1 cellular context compared by ENCODE assay signal in the genomic region with DNA sequence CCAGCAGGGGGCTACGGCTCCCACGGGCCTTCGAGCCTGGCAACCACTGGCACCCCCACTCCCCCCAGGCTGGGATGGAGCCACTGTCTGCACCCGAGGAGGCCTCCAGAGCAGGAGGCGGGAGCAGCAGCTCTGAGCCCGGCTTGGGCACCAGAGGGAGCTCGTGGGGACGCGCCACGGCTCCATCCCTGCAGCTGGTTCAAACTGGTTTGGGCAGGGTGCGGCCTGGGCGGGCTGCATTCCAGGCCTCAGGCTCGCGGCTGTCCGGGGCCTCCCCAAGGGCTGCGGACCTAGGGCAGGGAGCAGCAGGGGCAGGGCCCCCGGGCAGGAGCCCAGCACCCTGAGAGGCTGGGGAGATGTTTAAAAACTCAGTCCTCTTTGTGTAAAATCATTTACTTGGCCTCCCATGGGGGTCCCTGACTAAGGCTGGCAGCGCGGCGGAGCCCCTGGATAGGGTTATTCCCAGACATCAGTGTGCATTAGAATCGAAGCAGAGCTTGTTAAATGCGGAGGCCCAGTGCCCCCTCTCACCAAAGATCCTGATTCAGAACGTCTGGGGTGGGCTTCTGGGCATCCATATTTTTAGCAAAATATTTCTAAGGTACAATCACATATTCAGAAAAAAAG.
TF ChIP-seq lines count a peak whose summit lies in the region.

No MANE protein-coding gene starts in this region.

TF ChIP-seq in K562, 482 proteins besides CTCF, POLR2A, EP300 and RAD21 (continued from another document and continues in another):
- TF ChIP-seq, protein P1, sequence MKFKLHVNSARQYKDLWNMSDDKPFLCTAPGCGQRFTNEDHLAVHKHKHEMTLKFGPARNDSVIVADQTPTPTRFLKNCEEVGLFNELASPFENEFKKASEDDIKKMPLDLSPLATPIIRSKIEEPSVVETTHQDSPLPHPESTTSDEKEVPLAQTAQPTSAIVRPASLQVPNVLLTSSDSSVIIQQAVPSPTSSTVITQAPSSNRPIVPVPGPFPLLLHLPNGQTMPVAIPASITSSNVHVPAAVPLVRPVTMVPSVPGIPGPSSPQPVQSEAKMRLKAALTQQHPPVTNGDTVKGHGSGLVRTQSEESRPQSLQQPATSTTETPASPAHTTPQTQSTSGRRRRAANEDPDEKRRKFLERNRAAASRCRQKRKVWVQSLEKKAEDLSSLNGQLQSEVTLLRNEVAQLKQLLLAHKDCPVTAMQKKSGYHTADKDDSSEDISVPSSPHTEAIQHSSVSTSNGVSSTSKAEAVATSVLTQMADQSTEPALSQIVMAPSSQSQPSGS (CRISPR knock-in tag; IDR thresholded peaks at IDR 0.05), result no peak
- TF ChIP-seq ZNF436 (CRISPR knock-in tag; IDR thresholded peaks at IDR 0.05), result no peak
- peak; percentile 82; the same call in 1 of the 2 replicates for TF ChIP-seq NR4A1 (CRISPR knock-in tag; IDR thresholded peaks at IDR 0.05)
- TF ChIP-seq NR4A1 (tag; IDR thresholded peaks at IDR 0.05), result peak; percentile 93
- TF ChIP-seq, protein P2, sequence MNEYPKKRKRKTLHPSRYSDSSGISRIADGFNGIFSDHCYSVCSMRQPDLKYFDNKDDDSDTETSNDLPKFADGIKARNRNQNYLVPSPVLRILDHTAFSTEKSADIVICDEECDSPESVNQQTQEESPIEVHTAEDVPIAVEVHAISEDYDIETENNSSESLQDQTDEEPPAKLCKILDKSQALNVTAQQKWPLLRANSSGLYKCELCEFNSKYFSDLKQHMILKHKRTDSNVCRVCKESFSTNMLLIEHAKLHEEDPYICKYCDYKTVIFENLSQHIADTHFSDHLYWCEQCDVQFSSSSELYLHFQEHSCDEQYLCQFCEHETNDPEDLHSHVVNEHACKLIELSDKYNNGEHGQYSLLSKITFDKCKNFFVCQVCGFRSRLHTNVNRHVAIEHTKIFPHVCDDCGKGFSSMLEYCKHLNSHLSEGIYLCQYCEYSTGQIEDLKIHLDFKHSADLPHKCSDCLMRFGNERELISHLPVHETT (CRISPR knock-in tag; conservative IDR thresholded peaks at IDR 0.05 in 1 of 2, IDR thresholded peaks at IDR 0.05 in 1 of 2), result peak in 1 of 2 experiments; percentile 73; a peak in 2 of 4 replicates
- TF ChIP-seq, protein P3, sequence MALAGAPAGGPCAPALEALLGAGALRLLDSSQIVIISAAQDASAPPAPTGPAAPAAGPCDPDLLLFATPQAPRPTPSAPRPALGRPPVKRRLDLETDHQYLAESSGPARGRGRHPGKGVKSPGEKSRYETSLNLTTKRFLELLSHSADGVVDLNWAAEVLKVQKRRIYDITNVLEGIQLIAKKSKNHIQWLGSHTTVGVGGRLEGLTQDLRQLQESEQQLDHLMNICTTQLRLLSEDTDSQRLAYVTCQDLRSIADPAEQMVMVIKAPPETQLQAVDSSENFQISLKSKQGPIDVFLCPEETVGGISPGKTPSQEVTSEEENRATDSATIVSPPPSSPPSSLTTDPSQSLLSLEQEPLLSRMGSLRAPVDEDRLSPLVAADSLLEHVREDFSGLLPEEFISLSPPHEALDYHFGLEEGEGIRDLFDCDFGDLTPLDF (CRISPR knock-in tag; IDR thresholded peaks at IDR 0.05), result peak; percentile 87
- TF ChIP-seq XRCC3 (IDR thresholded peaks at IDR 0.05), result no peak
- TF ChIP-seq U2AF1 (optimal IDR thresholded peaks at IDR 0.05; ENCODE audit: low read depth, low read length), result no peak
- TF ChIP-seq, protein P4, sequence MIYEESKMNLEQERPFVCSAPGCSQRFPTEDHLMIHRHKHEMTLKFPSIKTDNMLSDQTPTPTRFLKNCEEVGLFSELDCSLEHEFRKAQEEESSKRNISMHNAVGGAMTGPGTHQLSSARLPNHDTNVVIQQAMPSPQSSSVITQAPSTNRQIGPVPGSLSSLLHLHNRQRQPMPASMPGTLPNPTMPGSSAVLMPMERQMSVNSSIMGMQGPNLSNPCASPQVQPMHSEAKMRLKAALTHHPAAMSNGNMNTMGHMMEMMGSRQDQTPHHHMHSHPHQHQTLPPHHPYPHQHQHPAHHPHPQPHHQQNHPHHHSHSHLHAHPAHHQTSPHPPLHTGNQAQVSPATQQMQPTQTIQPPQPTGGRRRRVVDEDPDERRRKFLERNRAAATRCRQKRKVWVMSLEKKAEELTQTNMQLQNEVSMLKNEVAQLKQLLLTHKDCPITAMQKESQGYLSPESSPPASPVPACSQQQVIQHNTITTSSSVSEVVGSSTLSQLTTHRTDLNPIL (CRISPR knock-in tag; IDR thresholded peaks at IDR 0.05), result no peak
- TF ChIP-seq SAP30 (IDR thresholded peaks at IDR 0.05; ENCODE audit: borderline replicate concordance, insufficient read depth, low read depth, low read length, poor library complexity, severe bottlenecking), result no peak
- no peak for TF ChIP-seq HDGF (IDR thresholded peaks at IDR 0.05)
- TF ChIP-seq ETS2 (tag; IDR thresholded peaks at IDR 0.05; ENCODE audit: borderline replicate concordance, poor library complexity, severe bottlenecking), result no peak
- no peak for TF ChIP-seq SRSF9 (IDR thresholded peaks at IDR 0.05; ENCODE audit: borderline replicate concordance, low read depth, low read length)
- no peak for TF ChIP-seq NUFIP1 (IDR thresholded peaks at IDR 0.05; ENCODE audit: partially characterized antibody)
- no peak for TF ChIP-seq MTA1 (IDR thresholded peaks at IDR 0.05; ENCODE audit: borderline replicate concordance)
- no peak for TF ChIP-seq DNMT1 (IDR thresholded peaks at IDR 0.05)
- no peak for TF ChIP-seq TCF7 (IDR thresholded peaks at IDR 0.05; ENCODE audit: borderline replicate concordance)
- no peak for TF ChIP-seq ZNF12 (CRISPR knock-in tag; IDR thresholded peaks at IDR 0.05)
- no peak for TF ChIP-seq FOS (IDR thresholded peaks at IDR 0.05; ENCODE audit: extremely low read depth, insufficient read length)
- TF ChIP-seq ZKSCAN8 (CRISPR knock-in tag; IDR thresholded peaks at IDR 0.05), result peak; percentile 63; the same call in 1 of the 2 replicates
- no peak for TF ChIP-seq ZNF778 (CRISPR knock-in tag; IDR thresholded peaks at IDR 0.05)
- TF ChIP-seq, protein P5, sequence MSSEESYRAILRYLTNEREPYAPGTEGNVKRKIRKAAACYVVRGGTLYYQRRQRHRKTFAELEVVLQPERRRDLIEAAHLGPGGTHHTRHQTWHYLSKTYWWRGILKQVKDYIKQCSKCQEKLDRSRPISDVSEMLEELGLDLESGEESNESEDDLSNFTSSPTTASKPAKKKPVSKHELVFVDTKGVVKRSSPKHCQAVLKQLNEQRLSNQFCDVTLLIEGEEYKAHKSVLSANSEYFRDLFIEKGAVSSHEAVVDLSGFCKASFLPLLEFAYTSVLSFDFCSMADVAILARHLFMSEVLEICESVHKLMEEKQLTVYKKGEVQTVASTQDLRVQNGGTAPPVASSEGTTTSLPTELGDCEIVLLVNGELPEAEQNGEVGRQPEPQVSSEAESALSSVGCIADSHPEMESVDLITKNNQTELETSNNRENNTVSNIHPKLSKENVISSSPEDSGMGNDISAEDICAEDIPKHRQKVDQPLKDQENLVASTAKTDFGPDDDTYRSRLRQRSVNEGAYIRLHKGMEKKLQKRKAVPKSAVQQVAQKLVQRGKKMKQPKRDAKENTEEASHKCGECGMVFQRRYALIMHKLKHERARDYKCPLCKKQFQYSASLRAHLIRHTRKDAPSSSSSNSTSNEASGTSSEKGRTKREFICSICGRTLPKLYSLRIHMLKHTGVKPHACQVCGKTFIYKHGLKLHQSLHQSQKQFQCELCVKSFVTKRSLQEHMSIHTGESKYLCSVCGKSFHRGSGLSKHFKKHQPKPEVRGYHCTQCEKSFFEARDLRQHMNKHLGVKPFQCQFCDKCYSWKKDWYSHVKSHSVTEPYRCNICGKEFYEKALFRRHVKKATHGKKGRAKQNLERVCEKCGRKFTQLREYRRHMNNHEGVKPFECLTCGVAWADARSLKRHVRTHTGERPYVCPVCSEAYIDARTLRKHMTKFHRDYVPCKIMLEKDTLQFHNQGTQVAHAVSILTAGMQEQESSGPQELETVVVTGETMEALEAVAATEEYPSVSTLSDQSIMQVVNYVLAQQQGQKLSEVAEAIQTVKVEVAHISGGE (CRISPR knock-in tag; IDR thresholded peaks at IDR 0.05), result peak; percentile 8 to 81 (median 45); a peak in 3 of 6 replicates
- peak; percentile 57; the same call in 1 of the 2 replicates for TF ChIP-seq ESRRA (IDR thresholded peaks at IDR 0.05; ENCODE audit: borderline replicate concordance, low read depth)
- no peak for TF ChIP-seq SMAD2 (IDR thresholded peaks at IDR 0.05; ENCODE audit: low read depth, low read length)
- TF ChIP-seq CBX1 (IDR thresholded peaks at IDR 0.05; ENCODE audit: low read depth), result peak; percentile 96
- no peak for TF ChIP-seq ZNF347 (CRISPR knock-in tag; IDR thresholded peaks at IDR 0.05; ENCODE audit: low read depth)
- no peak for TF ChIP-seq ZNF174 (CRISPR knock-in tag; IDR thresholded peaks at IDR 0.05)
- TF ChIP-seq, protein P6, sequence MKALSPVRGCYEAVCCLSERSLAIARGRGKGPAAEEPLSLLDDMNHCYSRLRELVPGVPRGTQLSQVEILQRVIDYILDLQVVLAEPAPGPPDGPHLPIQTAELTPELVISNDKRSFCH (CRISPR knock-in tag; IDR thresholded peaks at IDR 0.05), result no peak
- TF ChIP-seq, protein P6 (tag; IDR thresholded peaks at IDR 0.05), result peak; percentile 85
- TF ChIP-seq, protein P7, sequence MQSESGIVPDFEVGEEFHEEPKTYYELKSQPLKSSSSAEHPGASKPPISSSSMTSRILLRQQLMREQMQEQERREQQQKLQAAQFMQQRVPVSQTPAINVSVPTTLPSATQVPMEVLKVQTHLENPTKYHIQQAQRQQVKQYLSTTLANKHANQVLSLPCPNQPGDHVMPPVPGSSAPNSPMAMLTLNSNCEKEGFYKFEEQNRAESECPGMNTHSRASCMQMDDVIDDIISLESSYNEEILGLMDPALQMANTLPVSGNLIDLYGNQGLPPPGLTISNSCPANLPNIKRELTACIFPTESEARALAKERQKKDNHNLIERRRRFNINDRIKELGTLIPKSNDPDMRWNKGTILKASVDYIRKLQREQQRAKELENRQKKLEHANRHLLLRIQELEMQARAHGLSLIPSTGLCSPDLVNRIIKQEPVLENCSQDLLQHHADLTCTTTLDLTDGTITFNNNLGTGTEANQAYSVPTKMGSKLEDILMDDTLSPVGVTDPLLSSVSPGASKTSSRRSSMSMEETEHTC (IDR thresholded peaks at IDR 0.05), result no peak
- TF ChIP-seq LARP7 (IDR thresholded peaks at IDR 0.05), result no peak
- TF ChIP-seq STAT5A (IDR thresholded peaks at IDR 0.05; ENCODE audit: borderline replicate concordance, low read length), result no peak
- TF ChIP-seq, protein P8, sequence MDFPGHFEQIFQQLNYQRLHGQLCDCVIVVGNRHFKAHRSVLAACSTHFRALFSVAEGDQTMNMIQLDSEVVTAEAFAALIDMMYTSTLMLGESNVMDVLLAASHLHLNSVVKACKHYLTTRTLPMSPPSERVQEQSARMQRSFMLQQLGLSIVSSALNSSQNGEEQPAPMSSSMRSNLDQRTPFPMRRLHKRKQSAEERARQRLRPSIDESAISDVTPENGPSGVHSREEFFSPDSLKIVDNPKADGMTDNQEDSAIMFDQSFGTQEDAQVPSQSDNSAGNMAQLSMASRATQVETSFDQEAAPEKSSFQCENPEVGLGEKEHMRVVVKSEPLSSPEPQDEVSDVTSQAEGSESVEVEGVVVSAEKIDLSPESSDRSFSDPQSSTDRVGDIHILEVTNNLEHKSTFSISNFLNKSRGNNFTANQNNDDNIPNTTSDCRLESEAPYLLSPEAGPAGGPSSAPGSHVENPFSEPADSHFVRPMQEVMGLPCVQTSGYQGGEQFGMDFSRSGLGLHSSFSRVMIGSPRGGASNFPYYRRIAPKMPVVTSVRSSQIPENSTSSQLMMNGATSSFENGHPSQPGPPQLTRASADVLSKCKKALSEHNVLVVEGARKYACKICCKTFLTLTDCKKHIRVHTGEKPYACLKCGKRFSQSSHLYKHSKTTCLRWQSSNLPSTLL (IDR thresholded peaks at IDR 0.05), result no peak
- no peak for TF ChIP-seq MEF2D (tag; conservative IDR thresholded peaks at IDR 0.05; ENCODE audit: low read depth)
- TF ChIP-seq SETDB1 (IDR thresholded peaks at IDR 0.05; ENCODE audit: low read length), result no peak
- TF ChIP-seq CCAR2 (IDR thresholded peaks at IDR 0.05; ENCODE audit: low read depth, low read length), result no peak
